Comparison of ENCODE assay signal across 18 cellular contexts in genomic region chr2:41241325-41242000, GRCh38.
DNase-seq lines count a peak whose midpoint lies in the region; ATAC-seq and TF ChIP-seq lines count a peak whose summit lies in the region.
"Had no signal": no experiment of that assay in that cellular context is flagged by ENCODE, and none has a peak within 500 bp of the region (broad histone marks: within the 10 kb centered on the region; RNA-seq: fewer than 3 reads in every experiment).

No MANE protein-coding gene starts in this region.

- no peak for TF ChIP-seq CTCF in heart left ventricle (IDR thresholded peaks at IDR 0.05)

- no peaks in the 10 kb centered on the region for H3K27me3 ChIP-seq in BLaER1 treated with 17β-estradiol and CSF1 and Interleukin-3, amounts not matched to agents 10 nM and 100 nM
- H3K27me3 ChIP-seq in heart left ventricle: no peaks in the 10 kb centered on the region
- H3K27me3 ChIP-seq: neural progenitor cell had no signal

- intact Hi-C loops in heart left ventricle (cut with DNase I): no loop called here

- peaks cover 12 to 29% (median 17%) of the 10 kb centered on the region in 10 experiments for H3K4me1 ChIP-seq in BLaER1 treated with 17β-estradiol and CSF1 and Interleukin-3, amounts not matched to agents 10 nM and 100 nM
- H3K4me1 ChIP-seq in heart left ventricle: peaks cover 0 to 17% (median 0%) of the 10 kb centered on the region in 12 donors
- H3K4me1 ChIP-seq: A549, neural progenitor cell had no signal

- no peak for TF ChIP-seq POLR2A in heart left ventricle (IDR thresholded peaks at IDR 0.05)

- no peaks in the 10 kb centered on the region for H3K9me3 ChIP-seq in BLaER1 treated with 17β-estradiol and CSF1 and Interleukin-3, amounts not matched to agents 10 nM and 100 nM (replicated peaks in 1 of 11)
- peaks cover 0 to 32% (median 0%) of the 10 kb centered on the region in 12 donors for H3K9me3 ChIP-seq in heart left ventricle
- H3K9me3 ChIP-seq: A549 had no signal

- H4K20me1 ChIP-seq in BLaER1 treated with 17β-estradiol and CSF1 and Interleukin-3, amounts not matched to agents 10 nM and 100 nM: no peaks in the 10 kb centered on the region

- peak overlapping the region; percentile 30 to 68 (median 49) for H3K4me2 ChIP-seq in BLaER1 treated with 17β-estradiol and CSF1 and Interleukin-3, amounts not matched to agents 10 nM and 100 nM
- H3K4me2 ChIP-seq: A549, neural progenitor cell had no signal

- H3K9ac ChIP-seq in BLaER1 treated with 17β-estradiol and CSF1 and Interleukin-3, amounts not matched to agents 10 nM and 100 nM: no peak overlapping the region
- H3K9ac ChIP-seq: neural progenitor cell had no signal

- no peak overlapping the region for H3K4me3 ChIP-seq in BLaER1 treated with 17β-estradiol and CSF1 and Interleukin-3, amounts not matched to agents 10 nM and 100 nM
- H3K4me3 ChIP-seq in heart left ventricle: no peak overlapping the region
- H3K4me3 ChIP-seq: A549, neural progenitor cell had no signal

- DNase-seq in heart left ventricle: peak in 4 of 5 donors; percentile 53 to 60 (median 56)
- no peak for DNase-seq in AG20443 (ENCODE audit: low spot score)
- no peak for DNase-seq in SW 1271 (lab: John Stamatoyannopoulos, UW)
- DNase-seq: activated CD4-positive, alpha-beta T cell treated with anti-CD3 and anti-CD28 coated beads, Interleukin-2, amount 50 U/mL, for 4 hours; activated naive CD4-positive, alpha-beta T cell treated with anti-CD3 and anti-CD28 coated beads for 36 hours; CD4-positive, CD25-positive, alpha-beta regulatory T cell; hypothalamus; Karpas-422; midbrain; NCI-H1436 treated with DMSO at 0.1 percent for 48 hours; NCI-H82 had no signal

- peak; percentile 45 for ATAC-seq in GM19467 (IDR thresholded peaks at IDR 0.05; ENCODE audit: unreplicated experiment)
- peak; percentile 71 for ATAC-seq in HG03159 (IDR thresholded peaks at IDR 0.05; ENCODE audit: unreplicated experiment)
- ATAC-seq in heart left ventricle: peak; percentile 76 to 94 (median 82)
- no peak for ATAC-seq in GM21619 (IDR thresholded peaks at IDR 0.05; ENCODE audit: unreplicated experiment)
- ATAC-seq in HG03196 (IDR thresholded peaks at IDR 0.05; ENCODE audit: unreplicated experiment): no peak
- ATAC-seq: A549 had no signal

- H3K27ac ChIP-seq in BLaER1 treated with 17β-estradiol and CSF1 and Interleukin-3, amounts not matched to agents 10 nM and 100 nM: peak overlapping the region in 5 of 11 experiments; percentile 8 to 47 (median 24); a peak in 6 of 22 replicates
- H3K27ac ChIP-seq in heart left ventricle: peak overlapping the region in 3 of 12 donors; percentile 31 to 58 (median 40)
- H3K27ac ChIP-seq: A549, neural progenitor cell had no signal

- H3K36me3 ChIP-seq in BLaER1 treated with 17β-estradiol and CSF1 and Interleukin-3, amounts not matched to agents 10 nM and 100 nM: no peaks in the 10 kb centered on the region
- H3K36me3 ChIP-seq in heart left ventricle: no peaks in the 10 kb centered on the region
- H3K36me3 ChIP-seq: neural progenitor cell had no signal

- 68 to 92% (median 81%) methylated on average over 4 of the region's 4 CpGs for WGBS in heart left ventricle, 4 donors

Comparison
In these comparisons a context has a peak if more than half of its experiments do, and no peak if none do; other contexts are left out.
1. ATAC-seq: peak in GM19467 (single experiment), HG03159 (single experiment) and heart left ventricle (4 of 4); none in GM21619 (single experiment) and HG03196 (single experiment).
2. DNase-seq: peak in heart left ventricle (4 of 5); none in AG20443 (single experiment) and SW 1271 (0 of 2).